Comparison of ENCODE assay signal across 8 cellular contexts in genomic region chr11:77636738-77637344, GRCh38.
A peak's percentile ranks its signal among the peaks of the same experiment; 100 is the strongest.
DNase-seq lines count a peak whose midpoint lies in the region; ATAC-seq, FAIRE-seq and TF ChIP-seq lines count a peak whose summit lies in the region.

No MANE protein-coding gene starts in this region.

- H3K9me3 Mint-ChIP-seq in activated T-cell treated with anti-CD3 and anti-CD28 coated beads, Interleukin-2, amount 50 U/mL, for 24 hours = no peaks in the 10 kb centered on the region

- H3K4me3 ChIP-seq in fibroblast of pulmonary artery (replicated peaks; ENCODE audit: low read depth, low read length) = peak overlapping the region; percentile 94
- peak overlapping the region; percentile 68 for H3K4me3 ChIP-seq in skeletal muscle cell (ENCODE audit: low read depth, low read length)

- TF ChIP-seq CTCF in fibroblast of pulmonary artery (IDR thresholded peaks at IDR 0.05; ENCODE audit: low read length, missing control alignments) = no peak

- H3K36me3 Mint-ChIP-seq in activated T-cell treated with anti-CD3 and anti-CD28 coated beads, Interleukin-2, amount 50 U/mL, for 24 hours (ENCODE audit: low read depth) = peaks cover 54% of the 10 kb centered on the region

- H3K4me3 Mint-ChIP-seq in activated T-cell treated with anti-CD3 and anti-CD28 coated beads, Interleukin-2, amount 50 U/mL, for 24 hours = peak overlapping the region; percentile 97

- H3K27me3 Mint-ChIP-seq in activated T-cell treated with anti-CD3 and anti-CD28 coated beads, Interleukin-2, amount 50 U/mL, for 24 hours = no peaks in the 10 kb centered on the region

- H3K4me1 Mint-ChIP-seq in activated T-cell treated with anti-CD3 and anti-CD28 coated beads, Interleukin-2, amount 50 U/mL, for 24 hours (ENCODE audit: low read depth) = peaks cover 45% of the 10 kb centered on the region

- DNase-seq in activated T-cell treated with anti-CD3 and anti-CD28 coated beads, Interleukin-2, amount 50 U/mL, for 24 hours = no peak
- DNase-seq in activated T-cell treated with anti-CD3 and anti-CD28 coated beads, Interleukin-2, amount 50 U/mL, for 1 hour = no peak
- no peak for DNase-seq in fibroblast of pulmonary artery (ENCODE audit: low read depth)
- DNase-seq in skeletal muscle cell (ENCODE audit: low read depth) = no peak
- DNase-seq in cortex of kidney (lab: John Stamatoyannopoulos, UW) = no peak
- no peak for DNase-seq in HPDE6-E6E7 (ENCODE audit: extremely low spot score)
- no peak for DNase-seq in RCC 7860 (ENCODE audit: low spot score)

- FAIRE-seq in RCC 7860 (lab: Jason Lieb, UNC) = no peak

- H3K27ac Mint-ChIP-seq in activated T-cell treated with anti-CD3 and anti-CD28 coated beads, Interleukin-2, amount 50 U/mL, for 24 hours = peak overlapping the region; percentile 94

- ATAC-seq in SK-N-SH treated with all-trans-retinoic acid at 6 μM for 48 hours = peak; percentile 12

TF ChIP-seq in SK-N-SH treated with all-trans-retinoic acid at 6 μM for 48 hours, 23 proteins besides CTCF, POLR2A, EP300 and RAD21:
- no peak for TF ChIP-seq PPARA (CRISPR knock-in tag; IDR thresholded peaks at IDR 0.05; ENCODE audit: borderline replicate concordance)
- TF ChIP-seq OSR1 (CRISPR knock-in tag; IDR thresholded peaks at IDR 0.05) = no peak
- TF ChIP-seq ZNF8 (CRISPR knock-in tag; IDR thresholded peaks at IDR 0.05) = no peak
